In genomic region chr12:22467190-22467589, GRCh38 we compare ENCODE assay signal across 22 cellular contexts.
DNase-seq lines count a peak whose midpoint lies in the region; ATAC-seq, FAIRE-seq and TF ChIP-seq lines count a peak whose summit lies in the region.
"Had no signal": no experiment of that assay in that cellular context is flagged by ENCODE, and none has a peak within 500 bp of the region (broad histone marks: within the 10 kb centered on the region; RNA-seq: fewer than 3 reads in every experiment).

No MANE protein-coding gene starts in this region.

- no peaks in the 10 kb centered on the region for H4K20me1 ChIP-seq in fibroblast of lung (ENCODE audit: control insufficient read depth, extremely low read depth, insufficient read depth, low read length)

- no peaks in the 10 kb centered on the region for H3K27me3 ChIP-seq in fibroblast of lung (ENCODE audit: control insufficient read depth, insufficient read depth, low read length)
- H3K27me3 ChIP-seq: upper lobe of left lung had no signal

- ATAC-seq in SK-N-SH treated with all-trans-retinoic acid at 6 μM for 48 hours (peak; percentile 97), sciatic nerve (peak; percentile 38), GM19023 (IDR thresholded peaks at IDR 0.05; ENCODE audit: unreplicated experiment) (no peak), HG02610 (IDR thresholded peaks at IDR 0.05; ENCODE audit: unreplicated experiment) (no peak)
- ATAC-seq: stimulated activated naive CD8-positive, alpha-beta T cell treated with anti-CD3 and anti-CD28 coated beads, Interleukin-15, Interleukin-2, amounts not matched to agents 100 U/mL and 50 U/mL, for 24 hours had no signal

- intact Hi-C loops in sciatic nerve (cut with DNase I) = no loop called here

- in situ Hi-C loops in GM13976 (cut with MboI; ENCODE audit: low sequenced_read_pairs, unreplicated experiment) = loop anchor here (25.0 kb wide), 1 partner anchor 780 kb away; no protein-coding TSS in a partner anchor

- DNase-seq in D721Med (ENCODE audit: insufficient read length, low spot score) (no peak), fibroblast of lung (ENCODE audit: low read depth in 2 of 2) (peak; percentile 73 to 75), sciatic nerve (ENCODE audit: low spot score) (no peak), GM13976 (ENCODE audit: low spot score) (no peak), NCI-H345 treated with DMSO at 0.1 percent for 48 hours (lab: John Stamatoyannopoulos, UW; ENCODE audit: unreplicated experiment) (no peak)
- DNase-seq: activated CD4-positive, alpha-beta memory T cell treated with anti-CD3 and anti-CD28 coated beads for 36 hours; activated T-cell treated with anti-CD3 and anti-CD28 coated beads, Interleukin-2, amount 50 U/mL, for 24 hours; Calu3; central memory CD4-positive, alpha-beta T cell; effector CD4-positive, alpha-beta T cell; kidney glomerular epithelial cell; NCI-H1048; NCI-H2029 treated with DMSO at 0.1 percent for 48 hours; NCI-H446 treated with DMSO at 0.1 percent for 48 hours; NK-92 treated with Interleukin-12 subunit alpha and Interleukin-12 subunit beta, amount 100 ng/mL, for 24 hours; stimulated activated naive CD8-positive, alpha-beta T cell treated with anti-CD3 and anti-CD28 coated beads, Interleukin-15, Interleukin-2, amounts not matched to agents 100 U/mL and 50 U/mL, for 24 hours; upper lobe of left lung had no signal

- TF ChIP-seq CTCF in D721Med (IDR thresholded peaks at IDR 0.05; ENCODE audit: insufficient read depth, missing control alignments) (no peak), fibroblast of lung (conservative IDR thresholded peaks at IDR 0.05 in 1 of 2, IDR thresholded peaks at IDR 0.05 in 1 of 2; ENCODE audit: low read depth in 1 of 2, low read length in 2 of 2) (no peak), GM13976 (IDR thresholded peaks at IDR 0.05; ENCODE audit: borderline replicate concordance, control extremely low read depth, extremely low read depth, insufficient read depth, missing control alignments) (no peak)

- no peak overlapping the region for H3K9ac ChIP-seq in fibroblast of lung (ENCODE audit: insufficient read depth, low read length)

- H3K79me2 ChIP-seq in fibroblast of lung (ENCODE audit: control insufficient read depth, insufficient read depth, low read length) = no peaks in the 10 kb centered on the region

- peak; percentile 11 for FAIRE-seq in D721Med (lab: Jason Lieb, UNC)
- FAIRE-seq: G401.6 had no signal

- no peak overlapping the region for H3K4me3 ChIP-seq in fibroblast of lung (replicated peaks in 1 of 4; ENCODE audit: control extremely low read depth in 1 of 4, insufficient read depth in 1 of 4, low read depth in 3 of 4, low read length in 4 of 4)
- H3K4me3 ChIP-seq: upper lobe of left lung had no signal

- peaks cover 3% of the 10 kb centered on the region for H3K36me3 ChIP-seq in fibroblast of lung (ENCODE audit: control insufficient read depth, insufficient read depth, low read length)

- no peaks in the 10 kb centered on the region for H3K9me3 ChIP-seq in fibroblast of lung (ENCODE audit: control insufficient read depth, insufficient read depth, low read depth, low read length)
- H3K9me3 ChIP-seq: upper lobe of left lung had no signal

- no peaks in the 10 kb centered on the region for H3K4me1 ChIP-seq in fibroblast of lung (ENCODE audit: control insufficient read depth, extremely low read depth, insufficient read depth, low read length)
- H3K4me1 ChIP-seq: upper lobe of left lung had no signal

- no peak overlapping the region for H3K27ac ChIP-seq in fibroblast of lung (ENCODE audit: insufficient read depth, low read length)
- H3K27ac ChIP-seq: upper lobe of left lung, VCaP had no signal

- H2AFZ ChIP-seq in fibroblast of lung (ENCODE audit: low read length) = no peak overlapping the region

- H3K4me2 ChIP-seq in fibroblast of lung (ENCODE audit: extremely low read depth, insufficient read depth, low read length) = no peak overlapping the region

TF ChIP-seq in SK-N-SH treated with all-trans-retinoic acid at 6 μM for 48 hours, 23 proteins besides CTCF, POLR2A, EP300 and RAD21:
- TF ChIP-seq TOX (CRISPR knock-in tag; IDR thresholded peaks at IDR 0.05; ENCODE audit: borderline replicate concordance) (no peak), POU6F1 (CRISPR knock-in tag; IDR thresholded peaks at IDR 0.05; ENCODE audit: borderline replicate concordance, low read depth) (no peak), SNAI2 (CRISPR knock-in tag; IDR thresholded peaks at IDR 0.05) (no peak), PATZ1 (CRISPR knock-in tag; IDR thresholded peaks at IDR 0.05; ENCODE audit: borderline replicate concordance) (no peak), PPARA (CRISPR knock-in tag; IDR thresholded peaks at IDR 0.05; ENCODE audit: borderline replicate concordance) (no peak), OSR1 (CRISPR knock-in tag; IDR thresholded peaks at IDR 0.05) (no peak), RARB (CRISPR knock-in tag; IDR thresholded peaks at IDR 0.05) (no peak), ZNF8 (CRISPR knock-in tag; IDR thresholded peaks at IDR 0.05) (no peak), ZFP30 (CRISPR knock-in tag; IDR thresholded peaks at IDR 0.05) (no peak), ESRRG (CRISPR knock-in tag; IDR thresholded peaks at IDR 0.05) (no peak), TSHZ2 (CRISPR knock-in tag; IDR thresholded peaks at IDR 0.05) (no peak), CSDC2 (CRISPR knock-in tag; IDR thresholded peaks at IDR 0.05) (no peak), ISL1 (CRISPR knock-in tag; IDR thresholded peaks at IDR 0.05) (no peak), ARNTL (CRISPR knock-in tag; IDR thresholded peaks at IDR 0.05; ENCODE audit: borderline replicate concordance, low read depth) (no peak), GLIS3 (CRISPR knock-in tag; IDR thresholded peaks at IDR 0.05) (no peak), TCF4 (CRISPR knock-in tag; IDR thresholded peaks at IDR 0.05; ENCODE audit: borderline replicate concordance) (no peak), ZNF565 (CRISPR knock-in tag; conservative IDR thresholded peaks at IDR 0.05; ENCODE audit: low read depth) (no peak)

Comparison
In these comparisons a context has a peak if more than half of its experiments do, and no peak if none do; other contexts are left out.
1. DNase-seq: peak in fibroblast of lung (2 of 2); none in D721Med (single experiment), sciatic nerve (single experiment), GM13976 (single experiment) and NCI-H345 treated with DMSO at 0.1 percent for 48 hours (single experiment).
2. ATAC-seq: peak in SK-N-SH treated with all-trans-retinoic acid at 6 μM for 48 hours (single experiment) and sciatic nerve (single experiment); none in GM19023 (single experiment) and HG02610 (single experiment).